10 cellular contexts compared by ENCODE assay signal in the genomic region with DNA sequence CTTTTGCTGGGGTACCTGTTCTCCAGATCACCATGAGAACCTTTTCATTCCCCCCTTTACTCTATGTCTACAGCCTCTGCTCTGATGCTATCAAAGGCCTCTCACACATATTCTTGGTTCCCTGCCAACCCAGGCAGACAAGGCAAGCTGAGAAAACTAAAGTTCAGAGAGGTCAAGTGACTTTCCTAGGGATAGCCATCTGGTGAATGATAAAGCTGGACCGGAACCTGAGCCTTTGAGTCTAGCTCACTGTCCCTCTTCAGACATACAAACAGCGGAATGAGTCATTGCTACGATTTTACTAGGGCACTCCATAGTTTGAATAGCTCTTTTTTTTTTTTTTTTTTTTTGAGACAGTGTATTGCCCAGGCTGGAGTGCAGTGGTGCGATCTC.
DNase-seq lines count a peak whose midpoint lies in the region; ATAC-seq and TF ChIP-seq lines count a peak whose summit lies in the region.
"Had no signal": no experiment of that assay in that cellular context is flagged by ENCODE, and none has a peak within 500 bp of the region (broad histone marks: within the 10 kb centered on the region; RNA-seq: fewer than 3 reads in every experiment).

No MANE protein-coding gene starts in this region.

- no peak overlapping the region for H3K27ac ChIP-seq in foreskin keratinocyte

- no peaks in the 10 kb centered on the region for H3K27me3 ChIP-seq in foreskin keratinocyte

- no peaks in the 10 kb centered on the region for H3K27me3 Mint-ChIP-seq in type B pancreatic cell

- H3K9me3 Mint-ChIP-seq in type B pancreatic cell: no peaks in the 10 kb centered on the region

- intact Hi-C loops in left cardiac atrium (cut with DNase I): loop anchor here in 1 of 2 donors (5.0 kb wide), 1 partner anchor 50 kb away; no protein-coding TSS in a partner anchor

- no peaks in the 10 kb centered on the region for H3K36me3 Mint-ChIP-seq in type B pancreatic cell

- TF ChIP-seq CTCF in type B pancreatic cell (conservative IDR thresholded peaks at IDR 0.05) (no peak), foreskin keratinocyte (conservative IDR thresholded peaks at IDR 0.05) (no peak)

- peaks cover 26% of the 10 kb centered on the region for H3K4me1 Mint-ChIP-seq in type B pancreatic cell (ENCODE audit: unreplicated experiment)

- ATAC-seq in left cardiac atrium (peak; percentile 62 to 87), HG03025 (IDR thresholded peaks at IDR 0.05; ENCODE audit: low FRiP score, unreplicated experiment) (no peak), foreskin keratinocyte (no peak), HG02763 (IDR thresholded peaks at IDR 0.05; ENCODE audit: unreplicated experiment) (no peak)

- peak overlapping the region; percentile 75 for H3K27ac Mint-ChIP-seq in type B pancreatic cell

- no peaks in the 10 kb centered on the region for H3K4me1 ChIP-seq in foreskin keratinocyte

- no peak overlapping the region for H3K4me3 Mint-ChIP-seq in type B pancreatic cell

- DNase-seq in NCI-H1694 treated with DMSO at 0.1 percent for 48 hours (lab: John Stamatoyannopoulos, UW) (peak; percentile 4), NCI-H1694 (lab: John Stamatoyannopoulos, UW) (no peak), T-helper 22 cell (ENCODE audit: low read depth) (peak; percentile 31), left cardiac atrium (peak; percentile 39), type B pancreatic cell (ENCODE audit: extremely low spot score, unreplicated experiment) (no peak), foreskin keratinocyte (no peak)
- DNase-seq: ACHN; activated CD4-positive, alpha-beta T cell treated with anti-CD3 and anti-CD28 coated beads for 48 hours had no signal

Comparison
In these comparisons a context has a peak if more than half of its experiments do, and no peak if none do; other contexts are left out.
1. DNase-seq: peak in NCI-H1694 treated with DMSO at 0.1 percent for 48 hours (single experiment), T-helper 22 cell (single experiment) and left cardiac atrium (single experiment); none in NCI-H1694 (single experiment), type B pancreatic cell (single experiment) and foreskin keratinocyte (0 of 2).
2. ATAC-seq: peak in left cardiac atrium (2 of 2); none in HG03025 (single experiment), foreskin keratinocyte (single experiment) and HG02763 (single experiment).